Comparison of ENCODE assay signal across 12 cellular contexts in the genomic region with DNA sequence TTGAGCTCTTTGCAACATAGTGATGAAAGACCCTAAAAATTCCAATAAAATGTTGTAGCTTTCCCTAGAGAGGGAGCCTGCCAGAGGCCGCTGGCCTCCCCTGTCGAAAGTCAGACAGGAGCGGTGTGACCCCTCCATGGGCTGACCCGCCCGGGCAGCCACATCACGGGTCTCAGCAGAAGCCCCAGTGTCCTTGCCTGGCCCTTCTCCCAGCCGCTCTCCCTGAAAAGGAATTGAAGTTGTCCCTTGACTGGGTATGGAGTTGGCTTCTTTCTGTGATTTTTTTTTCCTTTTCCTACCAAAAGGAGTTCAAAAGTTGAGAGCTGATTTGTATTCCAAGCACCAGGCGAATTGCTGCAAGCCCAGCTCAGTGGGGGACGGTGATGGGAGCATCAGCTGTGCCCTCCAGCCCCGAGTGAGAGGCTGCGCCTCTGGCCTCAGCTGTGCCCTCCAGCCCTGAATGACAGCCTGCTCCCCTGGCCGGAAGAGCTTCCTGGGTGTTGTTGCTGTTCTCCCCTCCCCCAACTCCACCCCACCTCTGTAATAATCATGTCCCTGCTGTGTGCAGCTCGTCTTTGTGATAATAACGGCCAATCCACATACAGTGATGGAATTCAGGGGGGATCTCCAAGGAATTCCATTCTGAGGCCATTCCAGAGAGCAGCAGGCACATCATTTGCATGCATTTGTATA.
DNase-seq lines count a peak whose midpoint lies in the region; ATAC-seq and TF ChIP-seq lines count a peak whose summit lies in the region.
"Had no signal": no experiment of that assay in that cellular context is flagged by ENCODE, and none has a peak within 500 bp of the region (broad histone marks: within the 10 kb centered on the region; RNA-seq: fewer than 3 reads in every experiment).

No MANE protein-coding gene starts in this region.

- H3K79me1 ChIP-seq in mesendoderm (ENCODE audit: low read length): no peaks in the 10 kb centered on the region

- H3K4me3 ChIP-seq in GM23338: no peak overlapping the region
- no peak overlapping the region for H3K4me3 ChIP-seq in mesendoderm (ENCODE audit: low read length)
- H3K4me3 ChIP-seq: K562 had no signal

- H2BK15ac ChIP-seq in mesendoderm (replicated peaks; ENCODE audit: low read depth): no peak overlapping the region

- H3K27me3 Mint-ChIP-seq in GM23338 (ENCODE audit: insufficient read depth, low read depth, poor library complexity): peaks cover under 1% of the 10 kb centered on the region

- H3K4me1 Mint-ChIP-seq in GM23338: peaks cover 5% of the 10 kb centered on the region

- no peaks in the 10 kb centered on the region for H3K9me2 ChIP-seq in GM23338 (ENCODE audit: insufficient read depth)

- H3K18ac ChIP-seq in mesendoderm (ENCODE audit: low read length): no peak overlapping the region

- H3K4me2 ChIP-seq in GM23338 (no peak overlapping the region), mesendoderm (ENCODE audit: low read length) (no peak overlapping the region)

- peaks cover 17% of the 10 kb centered on the region for H3K36me3 Mint-ChIP-seq in GM23338 (ENCODE audit: low read depth)

- ATAC-seq in GM23338 (no peak), GM18519 (IDR thresholded peaks at IDR 0.05; ENCODE audit: low FRiP score, unreplicated experiment) (no peak)
- ATAC-seq: K562 had no signal

- no peaks in the 10 kb centered on the region for H3K27me3 ChIP-seq in GM23338 (ENCODE audit: insufficient read depth)
- H3K27me3 ChIP-seq in mesendoderm (ENCODE audit: insufficient read depth, low read length, poor library complexity): no peaks in the 10 kb centered on the region
- H3K27me3 ChIP-seq: BE2C had no signal

- no CpG with 5 or more reads among the region's 14 CpGs for WGBS in mesendoderm (ENCODE audit: extremely low coverage, insufficient coverage, low lambda C conversion rate)

- H3K23ac ChIP-seq in mesendoderm (ENCODE audit: low read length): no peak overlapping the region

- H2BK5ac ChIP-seq in mesendoderm (ENCODE audit: low read length): no peak overlapping the region

- H3K4me1 ChIP-seq in GM23338 (ENCODE audit: insufficient read depth) (no peaks in the 10 kb centered on the region), mesendoderm (ENCODE audit: control insufficient read depth, low read depth, low read length) (no peaks in the 10 kb centered on the region)
- H3K4me1 ChIP-seq: BE2C had no signal

- H2AK5ac ChIP-seq in mesendoderm (ENCODE audit: low read length): no peak overlapping the region

- TF ChIP-seq CTCF in GM23338 (conservative IDR thresholded peaks at IDR 0.05; ENCODE audit: low read depth in 2 of 2): no peak

- no peak overlapping the region for H3K4me3 Mint-ChIP-seq in GM23338

- no peak overlapping the region for H3K56ac ChIP-seq in mesendoderm (ENCODE audit: low read length)

- peaks cover 44% of the 10 kb centered on the region for H3K9me3 Mint-ChIP-seq in GM23338

- H4K20me1 ChIP-seq in GM23338 (replicated peaks; ENCODE audit: insufficient read depth): no peaks in the 10 kb centered on the region

- no peak overlapping the region for H3K4ac ChIP-seq in mesendoderm (ENCODE audit: low read depth, low read length)

- DNase-seq in GM23338 (ENCODE audit: low spot score) (peak; percentile 12), cerebellar cortex (ENCODE audit: low spot score) (peak; percentile 14), mesendoderm (peak; percentile 39), retina (peak; percentile 56), mesenteric fat pad (ENCODE audit: low spot score) (no peak), GM19240 (ENCODE audit: insufficient read length, low spot score) (no peak), NCI-H146 (lab: John Stamatoyannopoulos, UW) (no peak)
- DNase-seq: BE2C, NCI-H446, NCI-H748 treated with DMSO at 0.1 percent for 48 hours had no signal

- no peak overlapping the region for H2BK120ac ChIP-seq in mesendoderm (ENCODE audit: low read depth, low read length)

- no peak overlapping the region for H4K8ac ChIP-seq in mesendoderm (ENCODE audit: low read depth, low read length)

- H3K9ac ChIP-seq in mesendoderm (ENCODE audit: low read length): no peak overlapping the region

- H3K36me3 ChIP-seq in GM23338 (ENCODE audit: insufficient read depth) (no peaks in the 10 kb centered on the region; the same call in 1 of the 2 replicates), mesendoderm (ENCODE audit: control insufficient read depth, insufficient read depth, low read length) (no peaks in the 10 kb centered on the region)
- H3K36me3 ChIP-seq: BE2C had no signal

- H3F3A ChIP-seq in GM23338 (replicated peaks; ENCODE audit: low read depth): no peaks in the 10 kb centered on the region

- H3K27ac ChIP-seq in GM23338 (ENCODE audit: low read depth) (no peak overlapping the region), mesendoderm (ENCODE audit: low read depth, low read length) (no peak overlapping the region)

- H4K5ac ChIP-seq in mesendoderm (ENCODE audit: low read length): no peak overlapping the region

- H3K27ac Mint-ChIP-seq in GM23338: no peak overlapping the region

- no peak overlapping the region for H2AFZ ChIP-seq in GM23338

- H3K79me2 ChIP-seq in GM23338 (replicated peaks; ENCODE audit: insufficient read depth) (no peaks in the 10 kb centered on the region), mesendoderm (ENCODE audit: control insufficient read depth, insufficient read depth, low read length) (no peaks in the 10 kb centered on the region)

TF ChIP-seq in GM23338, 12 proteins besides CTCF, POLR2A, EP300 and RAD21:
- TF ChIP-seq EZH2 (IDR thresholded peaks at IDR 0.05; ENCODE audit: low read depth, unreplicated experiment): no peak
- no peak for TF ChIP-seq NANOG (IDR thresholded peaks at IDR 0.05; ENCODE audit: borderline replicate concordance)
- TF ChIP-seq, protein P1, sequence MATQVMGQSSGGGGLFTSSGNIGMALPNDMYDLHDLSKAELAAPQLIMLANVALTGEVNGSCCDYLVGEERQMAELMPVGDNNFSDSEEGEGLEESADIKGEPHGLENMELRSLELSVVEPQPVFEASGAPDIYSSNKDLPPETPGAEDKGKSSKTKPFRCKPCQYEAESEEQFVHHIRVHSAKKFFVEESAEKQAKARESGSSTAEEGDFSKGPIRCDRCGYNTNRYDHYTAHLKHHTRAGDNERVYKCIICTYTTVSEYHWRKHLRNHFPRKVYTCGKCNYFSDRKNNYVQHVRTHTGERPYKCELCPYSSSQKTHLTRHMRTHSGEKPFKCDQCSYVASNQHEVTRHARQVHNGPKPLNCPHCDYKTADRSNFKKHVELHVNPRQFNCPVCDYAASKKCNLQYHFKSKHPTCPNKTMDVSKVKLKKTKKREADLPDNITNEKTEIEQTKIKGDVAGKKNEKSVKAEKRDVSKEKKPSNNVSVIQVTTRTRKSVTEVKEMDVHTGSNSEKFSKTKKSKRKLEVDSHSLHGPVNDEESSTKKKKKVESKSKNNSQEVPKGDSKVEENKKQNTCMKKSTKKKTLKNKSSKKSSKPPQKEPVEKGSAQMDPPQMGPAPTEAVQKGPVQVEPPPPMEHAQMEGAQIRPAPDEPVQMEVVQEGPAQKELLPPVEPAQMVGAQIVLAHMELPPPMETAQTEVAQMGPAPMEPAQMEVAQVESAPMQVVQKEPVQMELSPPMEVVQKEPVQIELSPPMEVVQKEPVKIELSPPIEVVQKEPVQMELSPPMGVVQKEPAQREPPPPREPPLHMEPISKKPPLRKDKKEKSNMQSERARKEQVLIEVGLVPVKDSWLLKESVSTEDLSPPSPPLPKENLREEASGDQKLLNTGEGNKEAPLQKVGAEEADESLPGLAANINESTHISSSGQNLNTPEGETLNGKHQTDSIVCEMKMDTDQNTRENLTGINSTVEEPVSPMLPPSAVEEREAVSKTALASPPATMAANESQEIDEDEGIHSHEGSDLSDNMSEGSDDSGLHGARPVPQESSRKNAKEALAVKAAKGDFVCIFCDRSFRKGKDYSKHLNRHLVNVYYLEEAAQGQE (IDR thresholded peaks at IDR 0.05; ENCODE audit: unreplicated experiment): no peak
- TF ChIP-seq CREB1 (CRISPR knock-in tag; IDR thresholded peaks at IDR 0.05; ENCODE audit: low read depth): no peak
- no peak for TF ChIP-seq JUNB (IDR thresholded peaks at IDR 0.05; ENCODE audit: unreplicated experiment)
- TF ChIP-seq EZH2phosphoT487 (IDR thresholded peaks at IDR 0.05; ENCODE audit: unreplicated experiment): no peak
- TF ChIP-seq, protein P2, sequence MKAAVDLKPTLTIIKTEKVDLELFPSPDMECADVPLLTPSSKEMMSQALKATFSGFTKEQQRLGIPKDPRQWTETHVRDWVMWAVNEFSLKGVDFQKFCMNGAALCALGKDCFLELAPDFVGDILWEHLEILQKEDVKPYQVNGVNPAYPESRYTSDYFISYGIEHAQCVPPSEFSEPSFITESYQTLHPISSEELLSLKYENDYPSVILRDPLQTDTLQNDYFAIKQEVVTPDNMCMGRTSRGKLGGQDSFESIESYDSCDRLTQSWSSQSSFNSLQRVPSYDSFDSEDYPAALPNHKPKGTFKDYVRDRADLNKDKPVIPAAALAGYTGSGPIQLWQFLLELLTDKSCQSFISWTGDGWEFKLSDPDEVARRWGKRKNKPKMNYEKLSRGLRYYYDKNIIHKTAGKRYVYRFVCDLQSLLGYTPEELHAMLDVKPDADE (IDR thresholded peaks at IDR 0.05): no peak
- no peak for TF ChIP-seq ZNF331 (CRISPR knock-in tag; IDR thresholded peaks at IDR 0.05; ENCODE audit: low read depth)
- TF ChIP-seq POLR2AphosphoS5 (IDR thresholded peaks at IDR 0.05; ENCODE audit: low read depth): no peak
- TF ChIP-seq STAT1 (IDR thresholded peaks at IDR 0.05; ENCODE audit: unreplicated experiment): no peak
- no peak for TF ChIP-seq ZNF114 (CRISPR knock-in tag; IDR thresholded peaks at IDR 0.05)

Comparison
In these comparisons a context has a peak if more than half of its experiments do, and no peak if none do; other contexts are left out.
1. DNase-seq: peak in GM23338 (single experiment), cerebellar cortex (single experiment), mesendoderm (single experiment) and retina (single experiment); none in mesenteric fat pad (single experiment), GM19240 (single experiment) and NCI-H146 (single experiment).